Comparison of ENCODE assay signal across 18 cellular contexts in the genomic region with DNA sequence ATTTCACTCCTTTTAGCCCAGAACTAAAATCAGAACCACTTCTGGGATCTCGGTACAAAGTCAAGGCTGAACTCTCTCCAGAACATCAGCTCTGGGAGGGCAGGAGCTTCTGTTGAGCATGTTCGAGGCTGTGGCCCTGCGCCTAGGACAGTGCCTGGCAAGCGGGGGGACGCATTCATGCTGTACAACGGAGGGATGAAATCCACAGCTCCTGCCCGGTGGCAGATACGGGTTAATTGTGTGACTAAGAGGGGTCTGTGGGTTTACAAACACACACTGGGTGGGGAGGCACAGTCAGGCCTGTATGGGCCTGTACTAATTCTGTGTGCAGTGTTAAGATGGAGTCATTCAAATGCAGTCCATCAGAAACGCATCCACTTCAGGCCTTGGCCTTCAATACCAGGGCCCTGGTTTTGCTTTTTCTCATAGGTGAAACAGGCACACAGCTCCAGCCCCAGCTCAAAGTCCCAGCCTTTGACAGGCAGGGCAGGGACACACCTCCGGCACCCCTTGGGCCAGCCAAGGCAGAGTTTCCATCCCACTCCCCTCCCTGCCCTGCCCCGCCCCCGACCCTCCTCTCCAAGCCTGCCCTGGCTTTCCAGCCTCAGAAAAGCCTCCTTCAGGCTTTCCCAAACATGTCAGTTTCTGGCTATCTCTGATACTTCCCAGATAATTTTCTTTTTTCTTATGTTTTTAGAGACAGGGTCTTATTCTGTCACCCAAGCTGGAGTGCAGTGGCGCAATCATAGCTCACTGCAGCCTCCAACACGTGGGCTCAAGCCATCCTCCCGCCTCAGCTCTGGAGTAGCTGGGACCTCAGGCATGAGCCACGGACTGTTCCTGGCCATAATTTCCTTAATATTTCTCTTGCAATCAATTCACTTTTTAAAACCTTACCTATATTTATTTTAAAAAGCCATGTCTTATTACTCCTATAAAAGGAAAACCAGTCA.
"Had no signal": no experiment of that assay in that cellular context is flagged by ENCODE, and none has a peak within 500 bp of the region (broad histone marks: within the 10 kb centered on the region; RNA-seq: fewer than 3 reads in every experiment).

No MANE protein-coding gene starts in this region.

- H3K36me3 ChIP-seq: colonic mucosa, spleen, thoracic aorta had no signal

- DNase-seq: activated CD4-positive, alpha-beta T cell treated with anti-CD3 and anti-CD28 coated beads, Interleukin-2, amount 50 U/mL, for 1 hour; activated CD8-positive, alpha-beta memory T cell treated with anti-CD3 and anti-CD28 coated beads for 24 hours; activated gamma-delta T cell; activated T-cell treated with anti-CD3 and anti-CD28 coated beads for 4 hours; central memory CD4-positive, alpha-beta T cell; colonic mucosa; hippocampal formation; immature natural killer cell; sigmoid colon; stomach; SW 1271 had no signal

- H3K4me3 ChIP-seq: colonic mucosa, esophagus muscularis mucosa, sigmoid colon, spleen, stomach, thoracic aorta had no signal

- H3K4me3 Mint-ChIP-seq: immature natural killer cell; nephron; T-helper 2 cell treated with Interferon-gamma antibody and Interleukin-4, amounts not matched to agents 5 μg/mL and 100 μg/mL, for 36 hours had no signal

- H3K27ac Mint-ChIP-seq: immature natural killer cell; nephron; T-helper 2 cell treated with Interferon-gamma antibody and Interleukin-4, amounts not matched to agents 5 μg/mL and 100 μg/mL, for 36 hours had no signal

- ATAC-seq: activated CD4-positive, CD25-positive, alpha-beta regulatory T cell treated with anti-CD3 and anti-CD28 coated beads, Interleukin-2, amount 50 U/mL, for 24 hours; activated naive CD4-positive, alpha-beta T cell treated with anti-CD3 and anti-CD28 coated beads, Interleukin-2, amount 50 U/mL, for 72 hours had no signal

- H3K4me1 ChIP-seq: colonic mucosa, sigmoid colon, stomach had no signal

- H3K9me3 ChIP-seq: colonic mucosa, esophagus muscularis mucosa, sigmoid colon, spleen, stomach, thoracic aorta had no signal

- H3K27ac ChIP-seq: colonic mucosa, esophagus muscularis mucosa, sigmoid colon, spleen, stomach, thoracic aorta had no signal

- H3K4me1 Mint-ChIP-seq: nephron had no signal

- H3K27me3 ChIP-seq: colonic mucosa, esophagus muscularis mucosa, sigmoid colon, stomach had no signal

- H3K9me3 Mint-ChIP-seq: activated naive CD4-positive, alpha-beta T cell treated with anti-CD3 and anti-CD28 coated beads, Interleukin-2, amount 50 U/mL, for 72 hours; immature natural killer cell; nephron; T-helper 2 cell treated with Interferon-gamma antibody and Interleukin-4, amounts not matched to agents 5 μg/mL and 100 μg/mL, for 36 hours had no signal

- H3K36me3 Mint-ChIP-seq: activated naive CD4-positive, alpha-beta T cell treated with anti-CD3 and anti-CD28 coated beads, Interleukin-2, amount 50 U/mL, for 72 hours; immature natural killer cell had no signal
